Comparison of ENCODE assay signal across 8 cellular contexts in the genomic region with DNA sequence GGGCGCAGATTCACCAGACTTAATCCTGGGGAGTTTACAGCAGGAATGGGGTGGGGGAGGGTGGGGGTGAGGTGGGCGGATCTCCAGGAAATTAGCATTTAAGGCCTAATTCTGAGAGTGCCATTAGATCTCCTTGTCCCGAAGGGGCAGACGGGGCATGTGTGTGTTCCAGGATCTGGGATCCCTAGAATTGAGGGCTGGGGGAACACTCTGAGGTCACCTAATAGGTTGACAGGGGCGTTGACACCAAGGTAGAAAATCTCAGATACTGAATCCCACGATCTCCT. TPM values are rescaled to one million over a fixed set of nuclear protein-coding genes. Genes with fewer than 3 reads are reported as not detected.
DNase-seq lines count a peak whose midpoint lies in the region; ATAC-seq and TF ChIP-seq lines count a peak whose summit lies in the region.

No MANE protein-coding gene starts in this region.

- H3K4me1 ChIP-seq in heart right ventricle: peaks cover 0 to 26% (median 12%) of the 10 kb centered on the region in 9 donors
- peaks cover 12% of the 10 kb centered on the region for H3K4me1 ChIP-seq in mammary epithelial cell (ENCODE audit: insufficient read depth, low read length)
- peaks cover 12% of the 10 kb centered on the region for H3K4me1 ChIP-seq in mononuclear cell (ENCODE audit: insufficient read depth, low read length)
- H3K4me1 ChIP-seq in upper lobe of left lung: peaks cover 9 to 30% (median 17%) of the 10 kb centered on the region in 4 donors

- intact Hi-C loops in heart right ventricle (cut with DNase I): loop anchor here in 3 of 10 donors (1.0 to 5.0 kb wide), 2 partner anchors 8 to 34 kb away; no protein-coding TSS in a partner anchor
- intact Hi-C loops in Right ventricle myocardium superior (cut with DNase I): no loop called here
- intact Hi-C loops in mammary epithelial cell (cut with micrococcal nuclease): no loop called here

- BruUV-seq in mammary epithelial cell (replicated peaks; lab: Mats Ljungman, UMichigan): no TSS peak

- H2AFZ ChIP-seq in mammary epithelial cell (ENCODE audit: low read depth, low read length): peak overlapping the region; percentile 83

- 29 to 31% methylated on average over 6 of the region's 6 CpGs for WGBS in heart right ventricle, 2 donors
- WGBS in mammary epithelial cell (ENCODE audit: low coverage, missing lambda C conversion rate): 41% methylated on average over 3 of the region's 6 CpGs
- WGBS in upper lobe of left lung, 2 donors: 24 to 32% methylated on average over 5 to 6 of the region's 6 CpGs

- in situ Hi-C loops in mammary epithelial cell (cut with MboI; ENCODE audit: low sequenced_read_pairs in 2 of 2): no loop called here

- no peaks in the 10 kb centered on the region for H3K79me2 ChIP-seq in mammary epithelial cell (ENCODE audit: insufficient read depth, low read length)

- H3K9ac ChIP-seq in mammary epithelial cell (ENCODE audit: insufficient read depth, low read length): no peak overlapping the region

- no peaks in the 10 kb centered on the region for H3K9me3 ChIP-seq in heart right ventricle
- no peaks in the 10 kb centered on the region for H3K9me3 ChIP-seq in mammary epithelial cell (replicated peaks; ENCODE audit: insufficient read depth, low read length)
- H3K9me3 ChIP-seq in mononuclear cell (ENCODE audit: low read depth, low read length): no peaks in the 10 kb centered on the region
- H3K9me3 ChIP-seq in upper lobe of left lung: no peaks in the 10 kb centered on the region

- no peak for TF ChIP-seq POLR2A in upper lobe of left lung (IDR thresholded peaks at IDR 0.05)

- H3K36me3 ChIP-seq in heart right ventricle: no peaks in the 10 kb centered on the region
- no peaks in the 10 kb centered on the region for H3K36me3 ChIP-seq in mammary epithelial cell (ENCODE audit: insufficient read depth, low read length)
- H3K36me3 ChIP-seq in upper lobe of left lung: no peaks in the 10 kb centered on the region

- ATAC-seq in heart right ventricle (no peak), Right ventricle myocardium superior (ENCODE audit: poor library complexity) (no peak), upper lobe of left lung (ENCODE audit: low FRiP score in 2 of 2) (no peak), HG02970 (IDR thresholded peaks at IDR 0.05; ENCODE audit: low FRiP score, unreplicated experiment) (no peak), HG02884 (IDR thresholded peaks at IDR 0.05; ENCODE audit: unreplicated experiment) (no peak)

- H3K4me3 ChIP-seq in heart right ventricle (peak overlapping the region; percentile 18 to 62 (median 51)), mammary epithelial cell (replicated peaks in 1 of 3; ENCODE audit: insufficient read depth in 1 of 3, low read depth in 2 of 3, low read length in 3 of 3) (peak overlapping the region in 2 of 3 experiments; percentile 10 to 29), mononuclear cell (ENCODE audit: low read length) (peak overlapping the region; percentile 42), upper lobe of left lung (peak overlapping the region in 3 of 4 donors; percentile 31 to 47 (median 46))

- dilution Hi-C loops in mammary epithelial cell (cut with HindIII; ENCODE audit: low sequenced_read_pairs): loop anchor here (10.0 kb wide), 1 partner anchor 142 kb away; a partner anchor contains a TSS

- no peak for TF ChIP-seq CTCF in heart right ventricle (IDR thresholded peaks at IDR 0.05)
- TF ChIP-seq CTCF in mammary epithelial cell (conservative IDR thresholded peaks at IDR 0.05 in 1 of 2, IDR thresholded peaks at IDR 0.05 in 1 of 2; ENCODE audit: extremely low read depth in 1 of 2, insufficient read depth in 1 of 2, low read depth in 1 of 2, low read length in 2 of 2): no peak
- no peak for TF ChIP-seq CTCF in upper lobe of left lung (IDR thresholded peaks at IDR 0.05)

- H3K27me3 ChIP-seq in heart right ventricle: no peaks in the 10 kb centered on the region
- H3K27me3 ChIP-seq in mammary epithelial cell (ENCODE audit: insufficient read depth, low read length): no peaks in the 10 kb centered on the region
- no peaks in the 10 kb centered on the region for H3K27me3 ChIP-seq in mononuclear cell (ENCODE audit: insufficient read depth, low read length)
- H3K27me3 ChIP-seq in upper lobe of left lung: no peaks in the 10 kb centered on the region

- H3K27ac ChIP-seq in heart right ventricle (peak overlapping the region; percentile 59 to 95 (median 91)), mammary epithelial cell (ENCODE audit: insufficient read depth, low read depth, low read length) (no peak overlapping the region), upper lobe of left lung (peak overlapping the region; percentile 78 to 91 (median 85))

- peak overlapping the region; percentile 60 for H3K4me2 ChIP-seq in mammary epithelial cell (ENCODE audit: insufficient read depth, low read depth, low read length)

- TF ChIP-seq EP300 in upper lobe of left lung (IDR thresholded peaks at IDR 0.05): no peak

- CTCF ChIA-PET in mammary epithelial cell (lab: Charles Lee; ENCODE audit: low non-redundant PET): no interaction called here

- no peaks in the 10 kb centered on the region for H4K20me1 ChIP-seq in mammary epithelial cell (ENCODE audit: insufficient read depth, low read length)

- DNase-seq in heart right ventricle: no peak
- DNase-seq in Right ventricle myocardium superior: no peak
- DNase-seq in mammary epithelial cell: no peak
- no peak for DNase-seq in upper lobe of left lung
- DNase-seq in SKM-1 treated with dmso at 0.1 percent for 144 hours (lab: John Stamatoyannopoulos, UW; ENCODE audit: unreplicated experiment): no peak

RNA-seq across cellular contexts. Expression of a gene that starts 9.4 kb away (rescaled TPM):
- 10 to 100 TPM; 13.8 to 41.6 (median 21.0) TPM for total RNA-seq in heart right ventricle
- polyA plus RNA-seq in heart right ventricle: 10 to 100 TPM; 14.4 to 27.6 TPM
- 22.1 TPM for total RNA-seq in Right ventricle myocardium superior
- total RNA-seq in mammary epithelial cell: 10 to 100 TPM; 75.0 to 81.0 TPM
- polyA plus RNA-seq in mammary epithelial cell: 71.4 TPM
- polyA minus RNA-seq in mammary epithelial cell: 145 TPM
- total RNA-seq in mononuclear cell: 4.1 TPM
- total RNA-seq in upper lobe of left lung: 10 to 100 TPM; 36.7 to 96.5 (median 56.6) TPM

RNA-seq across cellular contexts. Expression of a gene that starts 15.8 kb away (rescaled TPM):
- total RNA-seq in heart right ventricle (10 to 100 TPM in 1 of 10 donors, 1 to 10 TPM in 9; 4.8 to 15.7 (median 6.9) TPM), Right ventricle myocardium superior (10.2 TPM), mammary epithelial cell (10 to 100 TPM; 11.7 to 31.0 TPM), mononuclear cell (22.6 TPM), upper lobe of left lung (10 to 100 TPM; 14.5 to 50.1 (median 43.9) TPM)
- polyA plus RNA-seq in heart right ventricle (10 to 100 TPM; 10.2 to 14.0 TPM), mammary epithelial cell (11.5 TPM)
- polyA minus RNA-seq in mammary epithelial cell: 18.6 TPM

RNA-seq across cellular contexts. Expression of a gene that starts 30.4 kb away (rescaled TPM):
- 10 to 100 TPM; 13.0 to 23.7 (median 17.7) TPM for total RNA-seq in heart right ventricle
- 10 to 100 TPM; 15.4 to 26.3 TPM for polyA plus RNA-seq in heart right ventricle
- total RNA-seq in Right ventricle myocardium superior: 12.6 TPM
- total RNA-seq in mammary epithelial cell: 100 to 1,000 TPM in 1 of 2 donors, 10 to 100 TPM in 1; 56.3 to 129 TPM
- 125 TPM for polyA plus RNA-seq in mammary epithelial cell
- 66.4 TPM for polyA minus RNA-seq in mammary epithelial cell
- total RNA-seq in mononuclear cell: 2.2 TPM
- total RNA-seq in upper lobe of left lung: 10 to 100 TPM; 17.8 to 74.3 (median 67.3) TPM

RNA-seq across cellular contexts. Expression of a gene that starts 38.1 kb away (rescaled TPM):
- total RNA-seq in heart right ventricle: 10 to 100 TPM; 38.4 to 69.5 (median 49.6) TPM
- 10 to 100 TPM; 47.6 to 67.6 TPM for polyA plus RNA-seq in heart right ventricle
- 61.1 TPM for total RNA-seq in Right ventricle myocardium superior
- 100 to 1,000 TPM in 1 of 2 donors, 10 to 100 TPM in 1; 29.5 to 127 TPM for total RNA-seq in mammary epithelial cell
- 57.6 TPM for polyA plus RNA-seq in mammary epithelial cell
- 127 TPM for polyA minus RNA-seq in mammary epithelial cell
- total RNA-seq in mononuclear cell: 51.4 TPM
- 100 to 1,000 TPM in 4 of 6 donors, 10 to 100 TPM in 2; 57.9 to 324 (median 111) TPM for total RNA-seq in upper lobe of left lung

RNA-seq across cellular contexts. Expression of a gene that starts 52.8 kb away (rescaled TPM):
- total RNA-seq in heart right ventricle (1 to 10 TPM in 9 of 10 donors, under 1 TPM in 1; 0.99 to 3.3 (median 1.7) TPM), Right ventricle myocardium superior (2.2 TPM), mammary epithelial cell (1 to 10 TPM; 2.0 to 3.7 TPM), mononuclear cell (1.5 TPM), upper lobe of left lung (1 to 10 TPM in 4 of 6 donors, under 1 TPM in 1, not detected in 1; 0.55 to 8.5 (median 4.8) TPM)
- polyA plus RNA-seq in heart right ventricle (1 to 10 TPM; 3.1 to 3.4 TPM), mammary epithelial cell (1.1 TPM)
- 4.2 TPM for polyA minus RNA-seq in mammary epithelial cell
